Comparison of ENCODE assay signal across 1 cellular context in the genomic region with DNA sequence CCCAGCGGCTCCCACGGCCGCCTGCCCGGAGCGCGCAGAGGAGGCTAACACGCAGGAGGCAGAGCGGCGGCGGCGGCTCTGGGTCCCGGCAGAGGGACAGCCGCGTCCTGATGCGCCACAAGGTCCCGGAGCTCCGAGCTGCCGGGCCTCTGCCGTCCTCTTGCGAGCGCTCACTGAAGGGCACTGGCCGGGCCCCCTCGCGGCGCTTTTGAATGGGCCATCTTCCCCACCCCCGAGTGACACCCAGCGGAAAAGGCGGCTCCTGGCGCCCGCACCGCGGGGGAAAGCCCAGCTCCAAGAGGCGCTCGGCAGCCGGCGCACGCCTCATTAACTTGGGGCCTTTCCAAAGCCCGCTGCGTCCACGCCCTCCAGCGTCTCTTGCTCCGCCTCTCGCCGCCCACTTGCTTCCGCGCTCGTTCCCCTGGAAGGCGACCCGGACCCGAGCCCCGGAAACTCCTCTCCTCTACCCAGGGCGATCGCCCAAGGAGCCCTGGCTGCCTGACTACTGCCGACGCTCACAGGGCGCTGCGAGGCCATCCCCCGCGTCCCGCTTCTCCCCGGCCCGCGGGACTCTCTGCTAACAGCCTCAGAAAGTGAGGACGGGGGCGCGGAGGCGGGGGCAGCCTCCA.
TF ChIP-seq lines count a peak whose summit lies in the region.

A gene (minus strand): TSS at position 363 of the 629 bp plus-strand sequence.

TF ChIP-seq in K562, 482 proteins besides CTCF, POLR2A, EP300 and RAD21 (continued from another document and continues in another):
- TF ChIP-seq HDAC6 (IDR thresholded peaks at IDR 0.05; ENCODE audit: low read depth, low read length) (no peak), CEBPB (tag; IDR thresholded peaks at IDR 0.05) (no peak), FOSL1 (tag; conservative IDR thresholded peaks at IDR 0.05) (0 out of 2 replicates have a peak, but pooled peaks have one; percentile 25), HNRNPLL (IDR thresholded peaks at IDR 0.05; ENCODE audit: low read depth, low read length, poor library complexity, severe bottlenecking) (peak; percentile 68), ETV5 (CRISPR knock-in tag; IDR thresholded peaks at IDR 0.05; ENCODE audit: low read depth) (no peak; the same call in 1 of the 2 replicates), CBX5 (IDR thresholded peaks at IDR 0.05; ENCODE audit: borderline replicate concordance, low read depth) (no peak), NR2C1 (IDR thresholded peaks at IDR 0.05) (no peak), NR2C1 (tag; IDR thresholded peaks at IDR 0.05) (no peak), TAF1 (IDR thresholded peaks at IDR 0.05; ENCODE audit: control insufficient read depth, extremely low read depth, insufficient read depth, low read length, severe bottlenecking) (peak; percentile 29), POLR3A (IDR thresholded peaks at IDR 0.05; ENCODE audit: borderline replicate concordance, extremely low read depth, insufficient read depth, insufficient read length) (no peak), U2AF2 (optimal IDR thresholded peaks at IDR 0.05; ENCODE audit: low read depth, low read length) (no peak), TAL1 (IDR thresholded peaks at IDR 0.05) (no peak), HEY1 (CRISPR knock-in tag; IDR thresholded peaks at IDR 0.05; ENCODE audit: borderline replicate concordance) (no peak), ASH1L (IDR thresholded peaks at IDR 0.05; ENCODE audit: borderline replicate concordance, low read depth, partially characterized antibody) (no peak), POLR2G (IDR thresholded peaks at IDR 0.05; ENCODE audit: low read depth, low read length) (peak; percentile 90), NFRKB (IDR thresholded peaks at IDR 0.05; ENCODE audit: low read depth) (0 out of 2 replicates have a peak, but pooled peaks have one; percentile 21), RBFOX2 (IDR thresholded peaks at IDR 0.05; ENCODE audit: low read depth, low read length) (peak; percentile 92), CHD4 (IDR thresholded peaks at IDR 0.05; ENCODE audit: insufficient read depth, insufficient replicate concordance, low read depth, low read length, poor library complexity, severe bottlenecking) (no peak), SMC3 (conservative IDR thresholded peaks at IDR 0.05; ENCODE audit: insufficient read depth, low read depth, low read length) (peak; percentile 52), HOXB6 (CRISPR knock-in tag; IDR thresholded peaks at IDR 0.05; ENCODE audit: borderline replicate concordance) (no peak), PPARD (CRISPR knock-in tag; IDR thresholded peaks at IDR 0.05) (no peak), RBM17 (IDR thresholded peaks at IDR 0.05; ENCODE audit: borderline replicate concordance, low read depth, low read length) (no peak), MYC (IDR thresholded peaks at IDR 0.05; ENCODE audit: low read depth, low read length) (no peak), MYC (CRISPR knock-in tag; IDR thresholded peaks at IDR 0.05; ENCODE audit: borderline replicate concordance, low read depth) (no peak), ATF7 (IDR thresholded peaks at IDR 0.05) (peak; percentile 38; the same call in 1 of the 2 replicates)
- TF ChIP-seq, protein P1, sequence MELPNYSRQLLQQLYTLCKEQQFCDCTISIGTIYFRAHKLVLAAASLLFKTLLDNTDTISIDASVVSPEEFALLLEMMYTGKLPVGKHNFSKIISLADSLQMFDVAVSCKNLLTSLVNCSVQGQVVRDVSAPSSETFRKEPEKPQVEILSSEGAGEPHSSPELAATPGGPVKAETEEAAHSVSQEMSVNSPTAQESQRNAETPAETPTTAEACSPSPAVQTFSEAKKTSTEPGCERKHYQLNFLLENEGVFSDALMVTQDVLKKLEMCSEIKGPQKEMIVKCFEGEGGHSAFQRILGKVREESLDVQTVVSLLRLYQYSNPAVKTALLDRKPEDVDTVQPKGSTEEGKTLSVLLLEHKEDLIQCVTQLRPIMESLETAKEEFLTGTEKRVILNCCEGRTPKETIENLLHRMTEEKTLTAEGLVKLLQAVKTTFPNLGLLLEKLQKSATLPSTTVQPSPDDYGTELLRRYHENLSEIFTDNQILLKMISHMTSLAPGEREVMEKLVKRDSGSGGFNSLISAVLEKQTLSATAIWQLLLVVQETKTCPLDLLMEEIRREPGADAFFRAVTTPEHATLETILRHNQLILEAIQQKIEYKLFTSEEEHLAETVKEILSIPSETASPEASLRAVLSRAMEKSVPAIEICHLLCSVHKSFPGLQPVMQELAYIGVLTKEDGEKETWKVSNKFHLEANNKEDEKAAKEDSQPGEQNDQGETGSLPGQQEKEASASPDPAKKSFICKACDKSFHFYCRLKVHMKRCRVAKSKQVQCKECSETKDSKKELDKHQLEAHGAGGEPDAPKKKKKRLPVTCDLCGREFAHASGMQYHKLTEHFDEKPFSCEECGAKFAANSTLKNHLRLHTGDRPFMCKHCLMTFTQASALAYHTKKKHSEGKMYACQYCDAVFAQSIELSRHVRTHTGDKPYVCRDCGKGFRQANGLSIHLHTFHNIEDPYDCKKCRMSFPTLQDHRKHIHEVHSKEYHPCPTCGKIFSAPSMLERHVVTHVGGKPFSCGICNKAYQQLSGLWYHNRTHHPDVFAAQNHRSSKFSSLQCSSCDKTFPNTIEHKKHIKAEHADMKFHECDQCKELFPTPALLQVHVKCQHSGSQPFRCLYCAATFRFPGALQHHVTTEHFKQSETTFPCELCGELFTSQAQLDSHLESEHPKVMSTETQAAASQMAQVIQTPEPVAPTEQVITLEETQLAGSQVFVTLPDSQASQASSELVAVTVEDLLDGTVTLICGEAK (IDR thresholded peaks at IDR 0.05) = no peak
- TF ChIP-seq, protein P1 (CRISPR knock-in tag; IDR thresholded peaks at IDR 0.05) = no peak
- TF ChIP-seq, protein P2, sequence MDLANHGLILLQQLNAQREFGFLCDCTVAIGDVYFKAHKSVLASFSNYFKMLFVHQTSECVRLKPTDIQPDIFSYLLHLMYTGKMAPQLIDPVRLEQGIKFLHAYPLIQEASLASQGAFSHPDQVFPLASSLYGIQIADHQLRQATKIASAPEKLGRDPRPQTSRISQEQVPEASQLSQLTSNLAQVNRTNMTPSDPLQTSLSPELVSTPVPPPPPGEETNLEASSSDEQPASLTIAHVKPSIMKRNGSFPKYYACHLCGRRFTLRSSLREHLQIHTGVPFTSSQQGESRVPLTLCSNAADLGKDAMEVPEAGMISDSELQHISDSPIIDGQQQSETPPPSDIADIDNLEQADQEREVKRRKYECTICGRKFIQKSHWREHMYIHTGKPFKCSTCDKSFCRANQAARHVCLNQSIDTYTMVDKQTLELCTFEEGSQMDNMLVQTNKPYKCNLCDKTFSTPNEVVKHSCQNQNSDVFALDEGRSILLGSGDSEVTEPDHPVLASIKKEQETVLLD (IDR thresholded peaks at IDR 0.05) = no peak
- TF ChIP-seq, protein P3, sequence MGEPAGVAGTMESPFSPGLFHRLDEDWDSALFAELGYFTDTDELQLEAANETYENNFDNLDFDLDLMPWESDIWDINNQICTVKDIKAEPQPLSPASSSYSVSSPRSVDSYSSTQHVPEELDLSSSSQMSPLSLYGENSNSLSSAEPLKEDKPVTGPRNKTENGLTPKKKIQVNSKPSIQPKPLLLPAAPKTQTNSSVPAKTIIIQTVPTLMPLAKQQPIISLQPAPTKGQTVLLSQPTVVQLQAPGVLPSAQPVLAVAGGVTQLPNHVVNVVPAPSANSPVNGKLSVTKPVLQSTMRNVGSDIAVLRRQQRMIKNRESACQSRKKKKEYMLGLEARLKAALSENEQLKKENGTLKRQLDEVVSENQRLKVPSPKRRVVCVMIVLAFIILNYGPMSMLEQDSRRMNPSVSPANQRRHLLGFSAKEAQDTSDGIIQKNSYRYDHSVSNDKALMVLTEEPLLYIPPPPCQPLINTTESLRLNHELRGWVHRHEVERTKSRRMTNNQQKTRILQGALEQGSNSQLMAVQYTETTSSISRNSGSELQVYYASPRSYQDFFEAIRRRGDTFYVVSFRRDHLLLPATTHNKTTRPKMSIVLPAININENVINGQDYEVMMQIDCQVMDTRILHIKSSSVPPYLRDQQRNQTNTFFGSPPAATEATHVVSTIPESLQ (CRISPR knock-in tag; IDR thresholded peaks at IDR 0.05) = no peak
- TF ChIP-seq, protein P4, sequence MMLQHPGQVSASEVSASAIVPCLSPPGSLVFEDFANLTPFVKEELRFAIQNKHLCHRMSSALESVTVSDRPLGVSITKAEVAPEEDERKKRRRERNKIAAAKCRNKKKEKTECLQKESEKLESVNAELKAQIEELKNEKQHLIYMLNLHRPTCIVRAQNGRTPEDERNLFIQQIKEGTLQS (IDR thresholded peaks at IDR 0.05) = no peak
- TF ChIP-seq, protein P4 (CRISPR knock-in tag; conservative IDR thresholded peaks at IDR 0.05) = no peak
- TF ChIP-seq, protein P5, sequence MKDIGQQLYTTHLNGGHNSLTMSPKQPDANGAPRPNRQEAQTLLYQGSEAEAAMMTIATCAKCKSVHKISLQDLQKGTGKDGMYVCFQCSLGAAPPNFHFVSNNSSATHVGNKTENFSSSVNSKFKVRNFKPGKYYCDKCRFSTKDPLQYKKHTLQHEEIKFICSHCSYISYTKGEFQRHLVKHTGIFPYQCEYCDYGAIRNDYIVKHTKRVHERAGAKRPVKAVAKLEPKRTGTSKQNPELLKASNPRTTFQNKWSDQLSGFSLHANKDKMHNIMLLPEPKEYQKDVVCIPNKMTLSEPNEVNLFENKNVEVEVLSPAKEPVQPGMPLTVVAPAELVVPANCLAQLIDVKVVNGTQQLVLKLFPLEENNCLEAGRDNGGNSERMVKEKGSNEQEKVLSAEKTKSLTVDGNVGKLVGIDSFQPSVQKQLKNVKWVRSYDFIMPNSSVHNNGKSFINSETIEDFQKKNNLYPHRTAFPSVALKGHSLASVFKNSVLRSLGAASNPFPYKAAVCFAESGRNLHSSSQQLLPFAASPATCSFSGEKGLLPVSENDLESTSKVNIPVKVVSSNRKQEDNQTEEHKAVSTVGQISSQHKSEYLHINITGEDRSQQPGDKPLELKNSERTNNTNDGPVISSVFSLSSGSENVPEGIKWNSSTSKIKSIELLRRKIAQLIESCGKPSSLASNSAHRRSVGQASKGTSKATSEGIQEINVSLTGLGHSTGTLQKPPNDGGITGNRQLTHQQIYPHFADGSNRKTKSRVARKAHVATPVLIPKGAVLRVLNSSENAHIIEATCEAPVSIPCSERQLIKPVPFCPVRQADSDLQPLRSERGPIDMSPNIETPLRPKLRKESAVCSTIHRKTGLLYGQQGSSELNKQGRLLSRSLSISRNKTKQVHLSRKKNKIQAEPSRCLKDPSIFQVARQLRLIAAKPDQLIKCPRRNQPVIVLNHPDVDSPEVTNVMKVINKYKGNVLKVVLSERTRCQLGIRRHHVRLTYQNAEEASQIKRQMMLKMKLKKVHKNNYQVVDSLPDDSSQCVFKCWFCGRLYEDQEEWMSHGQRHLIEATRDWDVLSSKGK (CRISPR knock-in tag; IDR thresholded peaks at IDR 0.05) = no peak
- TF ChIP-seq, protein P6, sequence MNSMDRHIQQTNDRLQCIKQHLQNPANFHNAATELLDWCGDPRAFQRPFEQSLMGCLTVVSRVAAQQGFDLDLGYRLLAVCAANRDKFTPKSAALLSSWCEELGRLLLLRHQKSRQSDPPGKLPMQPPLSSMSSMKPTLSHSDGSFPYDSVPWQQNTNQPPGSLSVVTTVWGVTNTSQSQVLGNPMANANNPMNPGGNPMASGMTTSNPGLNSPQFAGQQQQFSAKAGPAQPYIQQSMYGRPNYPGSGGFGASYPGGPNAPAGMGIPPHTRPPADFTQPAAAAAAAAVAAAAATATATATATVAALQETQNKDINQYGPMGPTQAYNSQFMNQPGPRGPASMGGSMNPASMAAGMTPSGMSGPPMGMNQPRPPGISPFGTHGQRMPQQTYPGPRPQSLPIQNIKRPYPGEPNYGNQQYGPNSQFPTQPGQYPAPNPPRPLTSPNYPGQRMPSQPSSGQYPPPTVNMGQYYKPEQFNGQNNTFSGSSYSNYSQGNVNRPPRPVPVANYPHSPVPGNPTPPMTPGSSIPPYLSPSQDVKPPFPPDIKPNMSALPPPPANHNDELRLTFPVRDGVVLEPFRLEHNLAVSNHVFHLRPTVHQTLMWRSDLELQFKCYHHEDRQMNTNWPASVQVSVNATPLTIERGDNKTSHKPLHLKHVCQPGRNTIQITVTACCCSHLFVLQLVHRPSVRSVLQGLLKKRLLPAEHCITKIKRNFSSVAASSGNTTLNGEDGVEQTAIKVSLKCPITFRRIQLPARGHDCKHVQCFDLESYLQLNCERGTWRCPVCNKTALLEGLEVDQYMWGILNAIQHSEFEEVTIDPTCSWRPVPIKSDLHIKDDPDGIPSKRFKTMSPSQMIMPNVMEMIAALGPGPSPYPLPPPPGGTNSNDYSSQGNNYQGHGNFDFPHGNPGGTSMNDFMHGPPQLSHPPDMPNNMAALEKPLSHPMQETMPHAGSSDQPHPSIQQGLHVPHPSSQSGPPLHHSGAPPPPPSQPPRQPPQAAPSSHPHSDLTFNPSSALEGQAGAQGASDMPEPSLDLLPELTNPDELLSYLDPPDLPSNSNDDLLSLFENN (IDR thresholded peaks at IDR 0.05; ENCODE audit: low read depth in 2 of 2, low read length in 2 of 2) = no peak
- TF ChIP-seq, protein P7, sequence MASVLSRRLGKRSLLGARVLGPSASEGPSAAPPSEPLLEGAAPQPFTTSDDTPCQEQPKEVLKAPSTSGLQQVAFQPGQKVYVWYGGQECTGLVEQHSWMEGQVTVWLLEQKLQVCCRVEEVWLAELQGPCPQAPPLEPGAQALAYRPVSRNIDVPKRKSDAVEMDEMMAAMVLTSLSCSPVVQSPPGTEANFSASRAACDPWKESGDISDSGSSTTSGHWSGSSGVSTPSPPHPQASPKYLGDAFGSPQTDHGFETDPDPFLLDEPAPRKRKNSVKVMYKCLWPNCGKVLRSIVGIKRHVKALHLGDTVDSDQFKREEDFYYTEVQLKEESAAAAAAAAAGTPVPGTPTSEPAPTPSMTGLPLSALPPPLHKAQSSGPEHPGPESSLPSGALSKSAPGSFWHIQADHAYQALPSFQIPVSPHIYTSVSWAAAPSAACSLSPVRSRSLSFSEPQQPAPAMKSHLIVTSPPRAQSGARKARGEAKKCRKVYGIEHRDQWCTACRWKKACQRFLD (CRISPR knock-in tag; IDR thresholded peaks at IDR 0.05) = no peak
